Comparison of ENCODE assay signal across 11 cellular contexts in genomic region chr5:117999939-118000549, GRCh38.
DNase-seq lines count a peak whose midpoint lies in the region; ATAC-seq lines count a peak whose summit lies in the region.
"Had no signal": no experiment of that assay in that cellular context is flagged by ENCODE, and none has a peak within 500 bp of the region (broad histone marks: within the 10 kb centered on the region; RNA-seq: fewer than 3 reads in every experiment).

No MANE protein-coding gene starts in this region.

- DNase-seq in fibroblast of gingiva (ENCODE audit: low read depth) (peak; percentile 15), SHP77 treated with DMSO at 0.1 percent for 48 hours (lab: John Stamatoyannopoulos, UW) (no peak), inferior parietal cortex (ENCODE audit: extremely low spot score) (no peak), NCI-H146 treated with DMSO at 0.1 percent for 48 hours (lab: John Stamatoyannopoulos, UW; ENCODE audit: unreplicated experiment) (no peak), superior temporal gyrus (ENCODE audit: extremely low spot score) (no peak)
- DNase-seq: aorta, Caco-2, NCI-H510A treated with DMSO at 0.1 percent for 48 hours had no signal

- peak; percentile 81 for ATAC-seq in GM18511 (IDR thresholded peaks at IDR 0.05; ENCODE audit: unreplicated experiment)
- ATAC-seq in GM21576 (IDR thresholded peaks at IDR 0.05; ENCODE audit: unreplicated experiment), result peak; percentile 60
- ATAC-seq in HG03342 (IDR thresholded peaks at IDR 0.05; ENCODE audit: unreplicated experiment), result peak; percentile 66
